ENCODE assay signal across 16 cellular contexts in genomic region chr2:128773641-128774319, GRCh38.
DNase-seq lines count a peak whose midpoint lies in the region; ATAC-seq and TF ChIP-seq lines count a peak whose summit lies in the region.
"Had no signal": no experiment of that assay in that cellular context is flagged by ENCODE, and none has a peak within 500 bp of the region (broad histone marks: within the 10 kb centered on the region; RNA-seq: fewer than 3 reads in every experiment).

No MANE protein-coding gene starts in this region.

- TF ChIP-seq POLR2A in vagina (IDR thresholded peaks at IDR 0.05) = no peak

- H3K27ac ChIP-seq in H9 (ENCODE audit: insufficient read length, low read depth, low read length) (no peak overlapping the region), vagina (no peak overlapping the region)
- H3K27ac ChIP-seq: C4-2B had no signal

- H4K5ac ChIP-seq in H9 (ENCODE audit: insufficient read length, low read depth, low read length) = no peak overlapping the region

- no peak overlapping the region for H3K14ac ChIP-seq in H9 (ENCODE audit: insufficient read depth, low read length)

- H2BK15ac ChIP-seq in H9 (ENCODE audit: low read depth, low read length) = no peak overlapping the region

- H3K9me3 ChIP-seq in H9 (ENCODE audit: control insufficient read depth, low read depth, low read length) = no peaks in the 10 kb centered on the region
- no peaks in the 10 kb centered on the region for H3K9me3 ChIP-seq in vagina
- H3K9me3 ChIP-seq: SK-N-SH had no signal

- H2BK20ac ChIP-seq in H9 (ENCODE audit: low read depth, low read length, poor library complexity, severe bottlenecking) = no peak overlapping the region

- no CpG with 5 or more reads among the region's 16 CpGs for WGBS in H9 (ENCODE audit: extremely low coverage, insufficient read length, low lambda C conversion rate)

- H3K79me2 ChIP-seq in H9 (ENCODE audit: insufficient read depth, low read length) = no peaks in the 10 kb centered on the region

- no peaks in the 10 kb centered on the region for H3K79me1 ChIP-seq in H9 (ENCODE audit: insufficient read depth, low read depth, low read length, poor library complexity, severe bottlenecking)

- no peak overlapping the region for H4K91ac ChIP-seq in H9 (ENCODE audit: insufficient read length, low read depth, low read length)

- H4K8ac ChIP-seq in H9 (replicated peaks; ENCODE audit: insufficient read length, low read depth, low read length) = no peak overlapping the region

- H3K18ac ChIP-seq in H9 (ENCODE audit: insufficient read length, low read depth, low read length) = no peak overlapping the region

- H3K4me1 Mint-ChIP-seq in H9 (peaks cover 22 to 23% of the 10 kb centered on the region in 2 experiments), chondrocyte (ENCODE audit: low read depth) (no peaks in the 10 kb centered on the region), osteocyte (ENCODE audit: unreplicated experiment) (no peaks in the 10 kb centered on the region)

- no peaks in the 10 kb centered on the region for H4K20me1 ChIP-seq in H9 (ENCODE audit: control insufficient read depth, insufficient read depth, insufficient read length)

- no peak overlapping the region for H2BK12ac ChIP-seq in H9 (ENCODE audit: insufficient read length, low read depth, low read length)

- H3K27ac Mint-ChIP-seq in H9 = peak overlapping the region in 1 of 3 experiments; percentile 53; a peak in 2 of 7 replicates
- no peak overlapping the region for H3K27ac Mint-ChIP-seq in chondrocyte (ENCODE audit: unreplicated experiment)
- no peak overlapping the region for H3K27ac Mint-ChIP-seq in osteocyte (ENCODE audit: unreplicated experiment)

- no peaks in the 10 kb centered on the region for H3K9me3 Mint-ChIP-seq in H9
- no peaks in the 10 kb centered on the region for H3K9me3 Mint-ChIP-seq in chondrocyte (ENCODE audit: low read depth)
- H3K9me3 Mint-ChIP-seq in osteocyte (ENCODE audit: unreplicated experiment) = no peaks in the 10 kb centered on the region

- no peak overlapping the region for H3K4me3 Mint-ChIP-seq in H9
- H3K4me3 Mint-ChIP-seq in chondrocyte (ENCODE audit: unreplicated experiment) = no peak overlapping the region
- H3K4me3 Mint-ChIP-seq in osteocyte (ENCODE audit: unreplicated experiment) = no peak overlapping the region

- H2BK120ac ChIP-seq in H9 (ENCODE audit: low read depth, low read length, poor library complexity, severe bottlenecking) = no peak overlapping the region

- H3T11ph ChIP-seq in H9 (ENCODE audit: low read length) = no peak overlapping the region

- H3K36me3 Mint-ChIP-seq in H9 (ENCODE audit: insufficient read depth in 1 of 3, low read depth in 3 of 3) (no peaks in the 10 kb centered on the region; a peak in 1 of 7 replicates), chondrocyte (ENCODE audit: low read depth) (no peaks in the 10 kb centered on the region), osteocyte (ENCODE audit: unreplicated experiment) (no peaks in the 10 kb centered on the region)

- intact Hi-C loops in vagina (cut with DNase I) = no loop called here

- H3K4me1 ChIP-seq in H9 (ENCODE audit: insufficient read depth, low read length) (0 out of 2 replicates have a peak, but pooled peaks cover 1% of the 10 kb centered on the region), vagina (no peaks in the 10 kb centered on the region)

- DNase-seq in H9 = peak; percentile 5
- DNase-seq in chondrocyte (ENCODE audit: low spot score) = peak; percentile 53
- DNase-seq in osteocyte (ENCODE audit: extremely low spot score, unreplicated experiment) = peak; percentile 64
- DNase-seq in vagina (ENCODE audit: extremely low spot score in 2 of 2) = peak; percentile 49 to 60
- DNase-seq: AML-193, DMS79, H7, NCI-H1694 treated with DMSO at 0.1 percent for 48 hours, NCI-H510A treated with DMSO at 0.1 percent for 48 hours, NCI-H774, SHP77, SK-N-SH had no signal

- no peaks in the 10 kb centered on the region for H3K36me3 ChIP-seq in vagina

- TF ChIP-seq CTCF in H9 (conservative IDR thresholded peaks at IDR 0.05) (no peak), chondrocyte (IDR thresholded peaks at IDR 0.05) (no peak), osteocyte (IDR thresholded peaks at IDR 0.05) (no peak), vagina (IDR thresholded peaks at IDR 0.05) (no peak)

- H3K4me2 ChIP-seq in H9 (ENCODE audit: insufficient read depth, insufficient read length, low read length) = no peak overlapping the region
- H3K4me2 ChIP-seq: SK-N-SH had no signal

- H3K27me3 Mint-ChIP-seq in H9 (ENCODE audit: low read depth) (peaks cover 2% of the 10 kb centered on the region; the same call in 1 of the 2 replicates), chondrocyte (ENCODE audit: low read depth) (peaks cover 22% of the 10 kb centered on the region), osteocyte (ENCODE audit: unreplicated experiment) (peaks cover 48% of the 10 kb centered on the region)

- ATAC-seq in GM18520 (IDR thresholded peaks at IDR 0.05; ENCODE audit: unreplicated experiment) (no peak), HG03025 (IDR thresholded peaks at IDR 0.05; ENCODE audit: low FRiP score, unreplicated experiment) (no peak), GM21390 (IDR thresholded peaks at IDR 0.05; ENCODE audit: unreplicated experiment) (no peak)

- no peak overlapping the region for H2BK5ac ChIP-seq in H9 (ENCODE audit: insufficient read length, low read length)

- H3K9ac ChIP-seq in H9 (ENCODE audit: extremely low read depth, insufficient read length, low read length) = no peak overlapping the region
- H3K9ac ChIP-seq: SK-N-SH had no signal

- no peaks in the 10 kb centered on the region for H3K23me2 ChIP-seq in H9 (ENCODE audit: insufficient read length, low read depth, low read length, poor library complexity, severe bottlenecking)

- H3K27me3 ChIP-seq in H9 (ENCODE audit: insufficient read depth, low read length) (no peaks in the 10 kb centered on the region), vagina (no peaks in the 10 kb centered on the region)

- H3K56ac ChIP-seq in H9 (ENCODE audit: insufficient read length, low read depth, low read length) = no peak overlapping the region

- no peak overlapping the region for H2AK5ac ChIP-seq in H9 (ENCODE audit: insufficient read length, low read length)

- no peak overlapping the region for H2AFZ ChIP-seq in H9 (ENCODE audit: low read length)

- no peak overlapping the region for H3K4me3 ChIP-seq in vagina

- H3K23ac ChIP-seq in H9 (ENCODE audit: insufficient read length, low read depth, low read length) = no peak overlapping the region

- no peak overlapping the region for H3K4ac ChIP-seq in H9 (ENCODE audit: low read depth, low read length)

Comparison
In these comparisons a context has a peak if more than half of its experiments do, and no peak if none do; other contexts are left out.
1. DNase-seq: peak in every context shown above with its lines; median percentile 64 in osteocyte; 54 in vagina; 53 in chondrocyte; 5 in H9.